ENCODE assay signal across 8 cellular contexts in the genomic region with DNA sequence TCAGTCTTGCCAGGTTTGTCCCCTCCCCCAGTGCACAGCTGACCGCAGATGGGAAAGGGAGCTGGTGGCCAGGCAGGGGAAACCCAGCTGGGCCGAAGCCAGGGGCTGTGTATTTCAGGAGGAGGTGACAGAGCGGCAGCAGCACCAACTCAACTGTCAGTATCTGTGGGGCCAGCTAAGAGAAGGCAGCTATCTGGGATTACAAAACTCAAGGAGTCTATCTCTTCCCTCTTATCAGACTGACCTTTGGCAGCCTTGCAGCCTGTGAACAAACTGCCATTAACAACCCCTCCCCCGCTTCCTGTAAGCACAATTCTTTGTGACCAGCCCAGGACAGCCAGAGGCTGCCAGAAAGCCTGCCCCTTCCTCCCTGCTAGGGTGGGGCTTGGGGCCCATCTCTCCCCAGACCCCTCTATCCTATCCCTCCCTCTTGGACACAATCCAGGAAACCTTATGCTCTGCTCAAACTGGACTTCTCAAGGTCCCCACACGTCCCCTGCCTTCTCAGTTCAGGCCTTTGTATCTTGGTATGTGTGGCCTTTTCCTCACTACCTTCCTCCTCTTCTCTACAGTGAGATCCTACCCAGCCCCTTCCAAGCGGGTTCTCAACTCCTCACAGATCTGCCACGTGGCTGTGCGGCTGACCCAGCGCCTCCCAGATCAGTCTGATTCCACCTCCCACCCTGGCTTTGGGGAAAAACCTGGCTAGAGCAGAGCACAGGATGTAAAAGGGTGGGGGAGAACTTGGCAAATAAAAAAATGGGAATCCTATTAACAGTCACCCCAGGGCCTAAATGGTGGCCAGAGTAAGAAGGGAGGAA. TPM values are rescaled to one million over a fixed set of nuclear protein-coding genes. Genes with fewer than 3 reads are reported as not detected.
DNase-seq lines count a peak whose midpoint lies in the region; TF ChIP-seq lines count a peak whose summit lies in the region.

No MANE protein-coding gene starts in this region.

- H3K27ac Mint-ChIP-seq in CD4-positive, alpha-beta memory T cell = peak overlapping the region; percentile 18 to 89 (median 72)
- peak overlapping the region; percentile 67 for H3K27ac Mint-ChIP-seq in activated CD4-positive, alpha-beta T cell treated with anti-CD3 and anti-CD28 coated beads, Interleukin-2, amount 10 ng/mL, durations not matched to agents 24 days and 14 days

- CTCF ChIA-PET in CD4-positive, alpha-beta memory T cell (lab: Charles Lee; ENCODE audit: partially characterized antibody) = no interaction called here

- no peaks in the 10 kb centered on the region for H3K36me3 ChIP-seq in CD4-positive, alpha-beta memory T cell (ENCODE audit: insufficient read depth, low read length)
- no peaks in the 10 kb centered on the region for H3K36me3 ChIP-seq in mucosa of rectum (ENCODE audit: control insufficient read depth in 2 of 2, insufficient read depth in 2 of 2, low read length in 2 of 2)

- no peaks in the 10 kb centered on the region for H3K9me3 ChIP-seq in CD4-positive, alpha-beta memory T cell (ENCODE audit: control insufficient read depth in 1 of 2, low read length in 2 of 2)
- H3K9me3 ChIP-seq in mucosa of rectum (ENCODE audit: control insufficient read depth in 2 of 2, low read length in 2 of 2) = no peaks in the 10 kb centered on the region

- no peak overlapping the region for H3K27ac ChIP-seq in CD4-positive, alpha-beta memory T cell (ENCODE audit: low read depth, low read length)
- H3K27ac ChIP-seq in mucosa of rectum (ENCODE audit: low read depth in 2 of 2, low read length in 2 of 2) = peak overlapping the region; percentile 94 to 96

- H3K9ac ChIP-seq in mucosa of rectum (ENCODE audit: low read depth in 1 of 2, low read length in 2 of 2) = peak overlapping the region; percentile 67 to 79

- POLR2A ChIA-PET in CD4-positive, alpha-beta memory T cell (lab: Charles Lee; ENCODE audit: partially characterized antibody) = interaction anchor here (1.2 kb wide), 1 partner anchor 10 kb away, joined by 4 read pairs; the partner anchor contains the start of gene ST3GAL2

- no peaks in the 10 kb centered on the region for H3K27me3 Mint-ChIP-seq in CD4-positive, alpha-beta memory T cell
- no peaks in the 10 kb centered on the region for H3K27me3 Mint-ChIP-seq in activated CD4-positive, alpha-beta T cell treated with anti-CD3 and anti-CD28 coated beads, Interleukin-2, amount 10 ng/mL, durations not matched to agents 24 days and 14 days

- no peaks in the 10 kb centered on the region for H3K27me3 ChIP-seq in CD4-positive, alpha-beta memory T cell (ENCODE audit: insufficient read depth, low read length)
- no peaks in the 10 kb centered on the region for H3K27me3 ChIP-seq in mucosa of rectum (ENCODE audit: control insufficient read depth in 2 of 2, insufficient read depth in 2 of 2, low read length in 2 of 2)

- H3K9me3 Mint-ChIP-seq in CD4-positive, alpha-beta memory T cell = no peaks in the 10 kb centered on the region
- no peaks in the 10 kb centered on the region for H3K9me3 Mint-ChIP-seq in activated CD4-positive, alpha-beta T cell treated with anti-CD3 and anti-CD28 coated beads, Interleukin-2, amount 10 ng/mL, durations not matched to agents 24 days and 14 days

- no peak overlapping the region for H3K4me3 ChIP-seq in CD4-positive, alpha-beta memory T cell (ENCODE audit: low read length in 2 of 2)
- H3K4me3 ChIP-seq in epithelial cell of proximal tubule (ENCODE audit: low read depth, low read length) = no peak overlapping the region
- H3K4me3 ChIP-seq in mucosa of rectum (ENCODE audit: low read length in 2 of 2) = peak overlapping the region; percentile 23 to 45

- peaks cover 0 to 5% of the 10 kb centered on the region in 2 donors for H3K36me3 Mint-ChIP-seq in CD4-positive, alpha-beta memory T cell
- H3K36me3 Mint-ChIP-seq in activated CD4-positive, alpha-beta T cell treated with anti-CD3 and anti-CD28 coated beads, Interleukin-2, amount 10 ng/mL, durations not matched to agents 24 days and 14 days (ENCODE audit: low read depth) = peaks cover 8% of the 10 kb centered on the region

- peak in 1 of 5 donors; percentile 52 for DNase-seq in CD4-positive, alpha-beta memory T cell
- DNase-seq in GM20000 (ENCODE audit: low spot score) (peak; percentile 58), NCI-H1092 treated with DMSO at 0.1 percent for 48 hours (lab: John Stamatoyannopoulos, UW) (peak; percentile 61), epithelial cell of proximal tubule (ENCODE audit: low read depth) (peak; percentile 74), superior temporal gyrus (ENCODE audit: extremely low spot score) (peak; percentile 30), NCI-H187 (lab: John Stamatoyannopoulos, UW) (no peak)
- DNase-seq in activated CD4-positive, alpha-beta T cell treated with anti-CD3 and anti-CD28 coated beads, Interleukin-2, amount 10 ng/mL, durations not matched to agents 24 days and 14 days = peak; percentile 83

- H3K4me1 Mint-ChIP-seq in CD4-positive, alpha-beta memory T cell = peaks cover 33 to 58% (median 44%) of the 10 kb centered on the region in 4 donors
- peaks cover 56% of the 10 kb centered on the region for H3K4me1 Mint-ChIP-seq in activated CD4-positive, alpha-beta T cell treated with anti-CD3 and anti-CD28 coated beads, Interleukin-2, amount 10 ng/mL, durations not matched to agents 24 days and 14 days

- intact Hi-C loops in CD4-positive, alpha-beta memory T cell (cut with micrococcal nuclease) = no loop called here
- intact Hi-C loops in activated CD4-positive, alpha-beta T cell treated with anti-CD3 and anti-CD28 coated beads, Interleukin-2, amount 10 ng/mL, durations not matched to agents 24 days and 14 days (cut with micrococcal nuclease) = loop anchor here (1.0 kb wide), 2 partner anchors 10 to 24 kb away; no protein-coding TSS in a partner anchor

- TF ChIP-seq CTCF in GM20000 (IDR thresholded peaks at IDR 0.05; ENCODE audit: extremely low read depth, missing control alignments) (no peak), epithelial cell of proximal tubule (conservative IDR thresholded peaks at IDR 0.05; ENCODE audit: low read depth, low read length) (no peak)

- peak overlapping the region in 6 of 8 donors; percentile 5 to 64 (median 30) for H3K4me3 Mint-ChIP-seq in CD4-positive, alpha-beta memory T cell
- peak overlapping the region; percentile 56 for H3K4me3 Mint-ChIP-seq in activated CD4-positive, alpha-beta T cell treated with anti-CD3 and anti-CD28 coated beads, Interleukin-2, amount 10 ng/mL, durations not matched to agents 24 days and 14 days

- H3K4me1 ChIP-seq in CD4-positive, alpha-beta memory T cell (ENCODE audit: insufficient read depth, low read length) = peaks cover 46% of the 10 kb centered on the region
- H3K4me1 ChIP-seq in mucosa of rectum (ENCODE audit: control insufficient read depth in 2 of 2, insufficient read depth in 2 of 2, low read length in 2 of 2) = peaks cover 40 to 44% of the 10 kb centered on the region in 2 donors

RNA-seq across cellular contexts. Expression of gene ST3GAL2, which starts 10.5 kb away (rescaled TPM):
- 10 to 100 TPM; 27.5 to 30.8 TPM for total RNA-seq in CD4-positive, alpha-beta memory T cell
- 10 to 100 TPM; 10.0 to 15.8 TPM for polyA plus RNA-seq in CD4-positive, alpha-beta memory T cell
- total RNA-seq in activated CD4-positive, alpha-beta T cell treated with anti-CD3 and anti-CD28 coated beads, Interleukin-2, amount 10 ng/mL, durations not matched to agents 24 days and 14 days = 27.9 and 37.0 TPM in 2 replicates
- total RNA-seq in epithelial cell of proximal tubule = 23.3 and 28.6 TPM in 2 replicates

RNA-seq across cellular contexts. Expression of gene FCSK, which starts 26.0 kb away (rescaled TPM):
- 10 to 100 TPM; 41.7 to 42.8 TPM for total RNA-seq in CD4-positive, alpha-beta memory T cell
- polyA plus RNA-seq in CD4-positive, alpha-beta memory T cell = 10 to 100 TPM in 1 of 2 donors, 1 to 10 TPM in 1; 7.4 to 10.8 TPM
- 19.6 and 24.4 TPM in 2 replicates for total RNA-seq in activated CD4-positive, alpha-beta T cell treated with anti-CD3 and anti-CD28 coated beads, Interleukin-2, amount 10 ng/mL, durations not matched to agents 24 days and 14 days
- 13.3 and 21.8 TPM in 2 replicates for total RNA-seq in epithelial cell of proximal tubule

Comparison
In these comparisons a context has a peak if more than half of its experiments do, and no peak if none do; other contexts are left out.
1. DNase-seq: peak in GM20000 (single experiment), NCI-H1092 treated with DMSO at 0.1 percent for 48 hours (single experiment), activated CD4-positive, alpha-beta T cell treated with anti-CD3 and anti-CD28 coated beads, Interleukin-2, amount 10 ng/mL, durations not matched to agents 24 days and 14 days (single experiment), epithelial cell of proximal tubule (single experiment) and superior temporal gyrus (single experiment); none in NCI-H187 (0 of 2).
2. H3K4me3 ChIP-seq: peak in mucosa of rectum (2 of 2); none in CD4-positive, alpha-beta memory T cell (0 of 2) and epithelial cell of proximal tubule (single experiment).